Comparison of ENCODE assay signal across 9 cellular contexts in genomic region chr16:2842340-2843000, GRCh38. TPM values are rescaled to one million over a fixed set of nuclear protein-coding genes. Genes with fewer than 3 reads are reported as not detected.
A peak's percentile ranks its signal among the peaks of the same experiment; 100 is the strongest.
DNase-seq lines count a peak whose midpoint lies in the region; ATAC-seq and TF ChIP-seq lines count a peak whose summit lies in the region.
"Had no signal": no experiment of that assay in that cellular context is flagged by ENCODE, and none has a peak within 500 bp of the region (broad histone marks: within the 10 kb centered on the region; RNA-seq: fewer than 3 reads in every experiment).

No MANE protein-coding gene starts in this region.

- H3K9ac ChIP-seq in skeletal muscle tissue (ENCODE audit: low read depth in 1 of 3, low read length in 3 of 3), result no peak overlapping the region

- TF ChIP-seq CTCF in DOHH2 (IDR thresholded peaks at IDR 0.05; ENCODE audit: low read depth, low read length, poor library complexity, severe bottlenecking) (peak; percentile 97), PC-9 (conservative IDR thresholded peaks at IDR 0.05) (peak; percentile 42; the same call in 1 of the 2 replicates)

- DNase-seq in PC-9 (no peak), globus pallidus (ENCODE audit: low spot score) (peak; percentile 14), DMS 273 treated with DMSO at 0.1 percent for 48 hours (lab: John Stamatoyannopoulos, UW) (no peak)
- DNase-seq in activated effector memory CD4-positive, alpha-beta T cell treated with anti-CD3 and anti-CD28 coated beads, Interleukin-2, amount 50 U/mL, for 16 hours, result peak; percentile 90

- BruUV-seq in PC-9 (replicated peaks; lab: Mats Ljungman, UMichigan), result no TSS peak

- H3K27me3 ChIP-seq in DOHH2 (ENCODE audit: control insufficient read depth, low read length) (no peaks in the 10 kb centered on the region), PC-9 (ENCODE audit: insufficient read depth, low read depth) (no peaks in the 10 kb centered on the region), skeletal muscle tissue (ENCODE audit: control insufficient read depth in 3 of 3, insufficient read depth in 3 of 3, low read length in 3 of 3) (peaks cover 14 to 39% (median 17%) of the 10 kb centered on the region in 3 donors)

- H3K27ac ChIP-seq in DOHH2 (ENCODE audit: low read depth, low read length) (no peak overlapping the region), PC-9 (no peak overlapping the region), skeletal muscle tissue (ENCODE audit: low read depth, low read length) (no peak overlapping the region)

- H3K4me3 ChIP-seq in DOHH2 (ENCODE audit: low read length) (peak overlapping the region; percentile 64), PC-9 (no peak overlapping the region), skeletal muscle tissue (ENCODE audit: low read length in 3 of 3) (peak overlapping the region in 2 of 3 donors; percentile 54 to 58)

- H2AFZ ChIP-seq in PC-9, result no peak overlapping the region

- CTCF ChIA-PET in PC-9 (lab: Charles Lee), result no interaction called here

- POLR2A ChIA-PET in PC-9 (lab: Charles Lee; ENCODE audit: unreplicated experiment), result interaction anchor here (0.6 kb wide), 1 partner anchor 312 kb away, joined by 3 read pairs; no protein-coding TSS in a partner anchor

- H4K20me1 ChIP-seq in DOHH2 (ENCODE audit: control insufficient read depth, insufficient read depth, low read depth, low read length) (no peaks in the 10 kb centered on the region), PC-9 (ENCODE audit: insufficient read depth) (no peaks in the 10 kb centered on the region)

- peaks cover 23% of the 10 kb centered on the region for H3K4me1 ChIP-seq in DOHH2 (ENCODE audit: control insufficient read depth, low read length)
- H3K4me1 ChIP-seq in PC-9 (replicated peaks; ENCODE audit: insufficient read depth), result peaks cover 39% of the 10 kb centered on the region
- H3K4me1 ChIP-seq in skeletal muscle tissue (ENCODE audit: control insufficient read depth in 3 of 3, insufficient read depth in 3 of 3, low read length in 3 of 3), result peaks cover 6 to 11% (median 7%) of the 10 kb centered on the region in 3 donors

- 0 out of 2 replicates have a peak, but pooled peaks cover 3% of the 10 kb centered on the region for H3K9me3 ChIP-seq in DOHH2 (ENCODE audit: control insufficient read depth, insufficient read depth, low read length)
- no peaks in the 10 kb centered on the region for H3K9me3 ChIP-seq in PC-9 (ENCODE audit: insufficient read depth, low read depth)
- H3K9me3 ChIP-seq in skeletal muscle tissue (ENCODE audit: control insufficient read depth in 3 of 3, low read length in 3 of 3), result no peaks in the 10 kb centered on the region

- intact Hi-C loops in PC-9 (cut with micrococcal nuclease; ENCODE audit: unreplicated experiment), result no loop called here

- H3K4me2 ChIP-seq in DOHH2 (ENCODE audit: low read length) (peak overlapping the region; percentile 56), PC-9 (no peak overlapping the region)

- H3F3A ChIP-seq in DOHH2 (ENCODE audit: control insufficient read depth, insufficient read depth) (peaks cover 24% of the 10 kb centered on the region), PC-9 (ENCODE audit: insufficient read depth, low read depth) (peaks cover 47% of the 10 kb centered on the region)

- no peaks in the 10 kb centered on the region for H3K36me3 ChIP-seq in DOHH2 (ENCODE audit: control insufficient read depth, low read length)
- H3K36me3 ChIP-seq in PC-9 (ENCODE audit: low read depth), result no peaks in the 10 kb centered on the region
- no peaks in the 10 kb centered on the region for H3K36me3 ChIP-seq in skeletal muscle tissue (ENCODE audit: control insufficient read depth in 3 of 3, insufficient read depth in 3 of 3, low read length in 3 of 3)

- ATAC-seq in GM19395 (IDR thresholded peaks at IDR 0.05; ENCODE audit: unreplicated experiment) (no peak), GM19455 (IDR thresholded peaks at IDR 0.05; ENCODE audit: unreplicated experiment) (no peak)

- H3K9me2 ChIP-seq in DOHH2 (replicated peaks; ENCODE audit: control insufficient read depth, low read length), result no peaks in the 10 kb centered on the region
- no peaks in the 10 kb centered on the region for H3K9me2 ChIP-seq in PC-9 (ENCODE audit: insufficient read depth)

- H3K79me2 ChIP-seq in DOHH2 (ENCODE audit: control insufficient read depth, low read length), result no peaks in the 10 kb centered on the region
- no peaks in the 10 kb centered on the region for H3K79me2 ChIP-seq in PC-9 (ENCODE audit: low read depth)

RNA-seq across cellular contexts. Expression of gene ZG16B, which starts 12.4 kb away (rescaled TPM):
- total RNA-seq in PC-9 (2021), result 19.9 and 23.4 TPM in 2 replicates
- total RNA-seq in skeletal muscle tissue, result 0.52 TPM

RNA-seq across cellular contexts. Expression of gene PRSS22, which starts 15.5 kb away (rescaled TPM):
- total RNA-seq in PC-9 (2021), result 98.2 and 99.7 TPM in 2 replicates
- not detected for total RNA-seq in skeletal muscle tissue
- total RNA-seq: HT1080 had no signal

RNA-seq across cellular contexts. Expression of gene PRSS21, which starts 25.4 kb away (rescaled TPM):
- total RNA-seq in PC-9 (2021) (61.2 and 77.4 TPM in 2 replicates), skeletal muscle tissue (not detected)
- total RNA-seq: HT1080 had no signal

RNA-seq across cellular contexts. Expression of gene FLYWCH2, which starts 40.5 kb away (rescaled TPM):
- total RNA-seq in PC-9 (2021), result 41.5 and 50.1 TPM in 2 replicates
- total RNA-seq in skeletal muscle tissue, result 10.4 TPM

RNA-seq across cellular contexts. Expression of gene PRSS41, which starts 44.2 kb away (rescaled TPM):
- not detected in 2 replicates for total RNA-seq in PC-9 (2021)
- total RNA-seq in skeletal muscle tissue, result not detected
- total RNA-seq: HT1080 had no signal

Comparison
In these comparisons a context has a peak if more than half of its experiments do, and no peak if none do; other contexts are left out.
1. DNase-seq: peak in activated effector memory CD4-positive, alpha-beta T cell treated with anti-CD3 and anti-CD28 coated beads, Interleukin-2, amount 50 U/mL, for 16 hours (single experiment) and globus pallidus (single experiment); none in PC-9 (0 of 2) and DMS 273 treated with DMSO at 0.1 percent for 48 hours (single experiment).
2. RNA of gene ZG16B, which starts 12.4 kb away (total RNA-seq): 19.9 to 23.4 TPM in PC-9; 0.52 TPM in skeletal muscle tissue (single experiment); every median in the first group is over 10 times any median in the second.
3. RNA of gene PRSS22, which starts 15.5 kb away (total RNA-seq): 98.2 to 99.7 TPM in PC-9; not detected in skeletal muscle tissue (single experiment); every median in the first group is over 10 times any median in the second.
4. RNA of gene PRSS21, which starts 25.4 kb away (total RNA-seq): 61.2 to 77.4 TPM in PC-9; not detected in skeletal muscle tissue (single experiment); every median in the first group is over 10 times any median in the second.